Comparison of ENCODE assay signal across 7 cellular contexts in genomic region chr22:20366841-20367240, GRCh38. TPM values are rescaled to one million over a fixed set of nuclear protein-coding genes. Genes with fewer than 3 reads are reported as not detected.
DNase-seq lines count a peak whose midpoint lies in the region; ATAC-seq, FAIRE-seq and TF ChIP-seq lines count a peak whose summit lies in the region.
"Not testable (repeated sequence)": the region's sequence is repeated elsewhere in the genome, so short reads cannot be mapped to it uniquely, and the experiment has no call there.

No MANE protein-coding gene starts in this region.

- H3K79me1 ChIP-seq in IMR-90 (ENCODE audit: low read depth in 1 of 2, low read length in 2 of 2) = not testable (repeated sequence)

- not testable (repeated sequence) for H2AFZ ChIP-seq in IMR-90 (replicated peaks; ENCODE audit: low read length, poor library complexity); K562 (ENCODE audit: low read depth, low read length)

- not testable (repeated sequence) for H3K9me1 ChIP-seq in IMR-90 (ENCODE audit: insufficient read depth, low read length); K562 (ENCODE audit: control insufficient read depth, insufficient read depth, low read length)

- not testable (repeated sequence) for H4K20me1 ChIP-seq in IMR-90 (ENCODE audit: insufficient read depth, low read length); K562 (replicated peaks; ENCODE audit: control insufficient read depth, insufficient read depth, low read length)

- not testable (repeated sequence) for DNase-seq in IMR-90
- peak; percentile 38 for DNase-seq in activated CD8-positive, alpha-beta memory T cell treated with anti-CD3 and anti-CD28 coated beads for 24 hours
- DNase-seq in K562 (ENCODE audit: extremely low read depth in 1 of 4, low spot score in 3 of 4) (peak in 2 of 4 experiments; percentile 12 to 18), endodermal cell (peak; percentile 4), mesenteric fat pad (ENCODE audit: low spot score) (peak; percentile 43), type B pancreatic cell (ENCODE audit: extremely low spot score, unreplicated experiment) (peak; percentile 54), ureter (ENCODE audit: low spot score) (peak; percentile 19)

- TF ChIP-seq EP300 in K562 (IDR thresholded peaks at IDR 0.05; ENCODE audit: low read length) = not testable (repeated sequence)

- H4K5ac ChIP-seq in IMR-90 (ENCODE audit: low read depth, low read length) = not testable (repeated sequence)

- H2BK120ac ChIP-seq in IMR-90 (ENCODE audit: low read depth, low read length) = not testable (repeated sequence)

- H3K56ac ChIP-seq in IMR-90 (ENCODE audit: extremely low read depth, insufficient read depth, low read length) = not testable (repeated sequence)

- CTCF ChIA-PET in IMR-90 (lab: Yijun Ruan, JAX); K562 (lab: Yijun Ruan, JAX; ENCODE audit: low intra/inter-chr PET ratio): not testable (repeated sequence)

- FAIRE-seq in K562 (lab: Jason Lieb, UNC) = not testable (repeated sequence)

- in situ Hi-C loops in IMR-90 (cut with MboI; ENCODE audit: low sequenced_read_pairs); K562 (cut with MboI): not testable (repeated sequence)

- H3K79me2 ChIP-seq in K562 (ENCODE audit: control insufficient read depth, insufficient read depth, low read length) = not testable (repeated sequence)

- not testable (repeated sequence) for H2BK15ac ChIP-seq in IMR-90 (ENCODE audit: low read depth, low read length)

- peak overlapping the region; percentile 29; the same call in 1 of the 2 replicates for H2AK5ac ChIP-seq in IMR-90 (ENCODE audit: low read depth, low read length)

- intact Hi-C loops in IMR-90 (cut with micrococcal nuclease); K562 (cut with micrococcal nuclease): not testable (repeated sequence)

- H3K18ac ChIP-seq in IMR-90 (ENCODE audit: low read depth, low read length) = not testable (repeated sequence)

- not testable (repeated sequence) for H3K4me1 ChIP-seq in IMR-90 (ENCODE audit: control insufficient read depth, insufficient read depth, low read length); K562 (replicated peaks in 1 of 2; ENCODE audit: control insufficient read depth in 2 of 2, insufficient read depth in 2 of 2, low read length in 2 of 2); endodermal cell (ENCODE audit: control insufficient read depth, insufficient read depth, low read length)

- not testable (repeated sequence) for H4K91ac ChIP-seq in IMR-90 (ENCODE audit: insufficient read depth, low read depth, low read length)

- not testable (repeated sequence) for H3K4me3 Mint-ChIP-seq in endodermal cell, type B pancreatic cell

- H3K27ac ChIP-seq in IMR-90 (ENCODE audit: insufficient read depth, low read length); K562 (ENCODE audit: extremely low read depth, low read depth, low read length); endodermal cell (ENCODE audit: low read depth, low read length): not testable (repeated sequence)

- not testable (repeated sequence) for ATAC-seq in IMR-90 (ENCODE audit: low read depth); K562

- H3K23ac ChIP-seq in IMR-90 (ENCODE audit: low read depth, low read length) = not testable (repeated sequence)

- 97% methylated on average over 5 of the region's 9 CpGs; no CpG with 5 or more reads in 1 of the 2 experiments for WGBS in IMR-90 (ENCODE audit: extremely low coverage in 2 of 2, insufficient read length in 1 of 2), 2 experiments
- whole genome bisulfite sequencing in K562 (ENCODE audit: insufficient coverage, low coverage, missing lambda C conversion rate) = under 1% methylated on average over 9 of the region's 9 CpGs
- 93% methylated on average over 9 of the region's 9 CpGs; no CpG with 5 or more reads in 1 of the 2 experiments for WGBS in endodermal cell (ENCODE audit: insufficient coverage in 1 of 2, insufficient read length in 1 of 2), 2 experiments

- H4K8ac ChIP-seq in IMR-90 (ENCODE audit: low read depth in 2 of 2, low read length in 2 of 2) = not testable (repeated sequence)

- POLR2A ChIA-PET in IMR-90 (lab: Charles Lee; ENCODE audit: unreplicated experiment) (interaction anchor here (0.6 kb wide), 1 partner anchor 78 kb away, joined by 5 read pairs; no protein-coding TSS in a partner anchor), K562 (lab: Yijun Ruan, JAX) (interaction anchor here (0.5 to 1.2 kb wide), 2 partner anchors 14 to 359 kb away, joined by 3 read pairs; no protein-coding TSS in a partner anchor)

- H3K27me3 Mint-ChIP-seq in endodermal cell (ENCODE audit: insufficient read depth) = not testable (repeated sequence)
- peaks cover 22% of the 10 kb centered on the region for H3K27me3 Mint-ChIP-seq in type B pancreatic cell

- H3K4ac ChIP-seq in IMR-90 (ENCODE audit: low read depth, low read length) = peak overlapping the region; percentile 35; the same call in 1 of the 2 replicates

- not testable (repeated sequence) for H3K4me1 Mint-ChIP-seq in endodermal cell; type B pancreatic cell (ENCODE audit: unreplicated experiment)

- H3K4me3 ChIP-seq in IMR-90 (ENCODE audit: insufficient read depth, low read depth, low read length); K562; endodermal cell (ENCODE audit: low read length): not testable (repeated sequence)

- not testable (repeated sequence) for H3K9ac ChIP-seq in IMR-90 (ENCODE audit: low read depth, low read length); K562 (ENCODE audit: insufficient read depth in 1 of 2, low read depth in 2 of 2, low read length in 2 of 2); endodermal cell (ENCODE audit: extremely low read depth, low read length, poor library complexity, severe bottlenecking)

- H3K36me3 Mint-ChIP-seq in endodermal cell (ENCODE audit: low read depth); type B pancreatic cell: not testable (repeated sequence)

- not testable (repeated sequence) for H2BK5ac ChIP-seq in IMR-90 (ENCODE audit: low read depth, low read length, poor library complexity, severe bottlenecking)

- not testable (repeated sequence) for TF ChIP-seq CTCF in IMR-90 (conservative IDR thresholded peaks at IDR 0.05; ENCODE audit: low read depth, low read length); K562 (IDR thresholded peaks at IDR 0.05 in 2 of 3, conservative IDR thresholded peaks at IDR 0.05 in 1 of 3; ENCODE audit: insufficient read depth in 2 of 3, low read depth in 1 of 3, low read length in 3 of 3); endodermal cell (conservative IDR thresholded peaks at IDR 0.05); type B pancreatic cell (conservative IDR thresholded peaks at IDR 0.05)

- not testable (repeated sequence) for H3K9me3 Mint-ChIP-seq in endodermal cell, type B pancreatic cell

- dilution Hi-C loops in IMR-90 (cut with HindIII; ENCODE audit: low sequenced_read_pairs, unreplicated experiment) = not testable (repeated sequence)

- not testable (repeated sequence) for H3K27ac Mint-ChIP-seq in endodermal cell, type B pancreatic cell

- H3K27me3 ChIP-seq in IMR-90 (ENCODE audit: control insufficient read depth, insufficient read depth, low read length); endodermal cell (ENCODE audit: control insufficient read depth, insufficient read depth, low read length, poor library complexity, severe bottlenecking): not testable (repeated sequence)
- peaks cover 34 to 54% of the 10 kb centered on the region in 2 experiments for H3K27me3 ChIP-seq in K562 (ENCODE audit: control insufficient read depth in 2 of 2, insufficient read depth in 2 of 2, low read length in 2 of 2)

- H3K4me2 ChIP-seq in IMR-90 (ENCODE audit: low read depth, low read length); K562 (ENCODE audit: insufficient read depth, low read length): not testable (repeated sequence)

- H3K9me3 ChIP-seq in IMR-90 (ENCODE audit: control insufficient read depth, insufficient read depth, low read length); K562 (replicated peaks; ENCODE audit: control insufficient read depth, insufficient read depth, low read depth, low read length); endodermal cell (ENCODE audit: control insufficient read depth, low read length): not testable (repeated sequence)

- not testable (repeated sequence) for H3K14ac ChIP-seq in IMR-90 (replicated peaks; ENCODE audit: low read depth, low read length)

- not testable (repeated sequence) for TF ChIP-seq POLR2A in IMR-90 (IDR thresholded peaks at IDR 0.05; ENCODE audit: low read depth, low read length); K562 (conservative IDR thresholded peaks at IDR 0.05)

- peak overlapping the region; percentile 49; the same call in 1 of the 2 replicates for H2BK20ac ChIP-seq in IMR-90 (ENCODE audit: low read depth, low read length)

- not testable (repeated sequence) for H2AK9ac ChIP-seq in IMR-90 (replicated peaks; ENCODE audit: low read depth, low read length, poor library complexity)

- not testable (repeated sequence) for BruUV-seq in IMR-90 (replicated peaks; lab: Mats Ljungman, UMichigan); K562 (replicated peaks; lab: Mats Ljungman, UMichigan)

- not testable (repeated sequence) for H3K36me3 ChIP-seq in IMR-90 (ENCODE audit: control insufficient read depth, insufficient read depth, low read length); K562 (ENCODE audit: control insufficient read depth, insufficient read depth, low read length); endodermal cell (ENCODE audit: control insufficient read depth, insufficient read depth, low read length)

- TF ChIP-seq RAD21 in IMR-90 (IDR thresholded peaks at IDR 0.05; ENCODE audit: low read length); K562 (CRISPR knock-in tag; conservative IDR thresholded peaks at IDR 0.05 in 1 of 2, IDR thresholded peaks at IDR 0.05 in 1 of 2): not testable (repeated sequence)

RNA-seq across cellular contexts. Expression of gene ZNF74, which starts 27.1 kb away (rescaled TPM):
- total RNA-seq in IMR-90 (2012; rRNA removed) = 6.9 and 7.5 TPM in 2 replicates
- polyA plus RNA-seq in IMR-90 (2012; rRNA removed) = 8.4 TPM in 2 replicates
- polyA plus RNA-seq in IMR-90 (2012; cell fraction: cytosol; rRNA removed) = 5.9 and 10.0 TPM in 2 replicates
- polyA plus RNA-seq in IMR-90 (2012; cell fraction: nucleus; rRNA removed; ENCODE audit: low replicate concordance) = 14.7 and 28.8 TPM in 2 replicates
- total RNA-seq in K562 (2011; cell fraction: chromatin; rRNA removed; ENCODE audit: low replicate concordance) = 36.8 and 68.2 TPM in 2 replicates
- total RNA-seq in K562 (2011; cell fraction: nucleolus; rRNA removed) = 55.4 and 63.2 TPM in 2 replicates
- total RNA-seq in K562 (2011; cell fraction: nucleoplasm; rRNA removed) = 50.2 and 53.7 TPM in 2 replicates
- 49.2 and 56.7 TPM in 2 replicates for total RNA-seq in K562 (2014; rRNA removed)
- 17.4 and 20.5 TPM in 2 replicates for total RNA-seq in K562 (2014; rRNA removed; fragmentation: Illumina TruSeq; extraction: Trizol)
- 31.5 and 32.5 TPM in 2 replicates for total RNA-seq in K562 (2015; rRNA removed; fragmentation: Illumina TruSeq; extraction: Trizol)
- 53.5 and 55.7 TPM in 2 replicates for total RNA-seq in K562 (2021)
- 33.8 and 49.7 TPM in 2 replicates for polyA plus RNA-seq in K562 (2011; rRNA removed)
- polyA plus RNA-seq in K562 (2011; cell fraction: cytosol; rRNA removed) = 56.9 and 67.4 TPM in 2 replicates
- polyA plus RNA-seq in K562 (2011; cell fraction: nucleus; rRNA removed) = 42.8 and 56.1 TPM in 2 replicates
- 31.5 and 39.9 TPM in 2 replicates for polyA plus RNA-seq in K562 (2012)
- 22.8 and 24.5 TPM in 2 replicates for polyA plus RNA-seq in K562 (2014; fragmentation: Illumina TruSeq; extraction: Trizol)
- 1 to 10 TPM; 2.4 to 3.7 TPM for polyA plus RNA-seq in K562 (2014; fragmentation: Nextera tagmentation; extraction: Ambion mirVana)
- polyA plus RNA-seq in K562 (2014; rRNA removed) = 37.1 and 62.8 TPM in 2 replicates
- 32.6 and 33.0 TPM in 2 replicates for polyA minus RNA-seq in K562 (2011; rRNA and poly(A)+ RNA removed)
- 39.3 and 58.2 TPM in 2 replicates for polyA minus RNA-seq in K562 (2011; cell fraction: cytosol; rRNA and poly(A)+ RNA removed)
- 23.6 and 28.3 TPM in 2 replicates for polyA minus RNA-seq in K562 (2011; cell fraction: nucleus; rRNA and poly(A)+ RNA removed)
- total RNA-seq in endodermal cell = 10 to 100 TPM; 36.9 to 41.7 TPM
- 31.7 TPM for polyA plus RNA-seq in endodermal cell (2013, experiment 1 of 2)
- 28.7 TPM for polyA plus RNA-seq in endodermal cell (2013, experiment 2 of 2)
- total RNA-seq in mesenteric fat pad = 5.2 TPM
- 24.6 and 39.5 TPM in 2 replicates for total RNA-seq in type B pancreatic cell (ENCODE audit: low replicate concordance)
- 9.0 TPM for total RNA-seq in ureter

RNA-seq across cellular contexts. Expression of gene DGCR6L, which starts 47.0 kb away (rescaled TPM):
- 65.4 and 68.6 TPM in 2 replicates for total RNA-seq in IMR-90 (2012; rRNA removed)
- 80.4 and 95.2 TPM in 2 replicates for polyA plus RNA-seq in IMR-90 (2012; rRNA removed)
- polyA plus RNA-seq in IMR-90 (2012; cell fraction: cytosol; rRNA removed) = 119 and 128 TPM in 2 replicates
- 30.9 and 64.5 TPM in 2 replicates for polyA plus RNA-seq in IMR-90 (2012; cell fraction: nucleus; rRNA removed; ENCODE audit: low replicate concordance)
- 5.8 and 25.8 TPM in 2 replicates for total RNA-seq in K562 (2011; cell fraction: chromatin; rRNA removed; ENCODE audit: low replicate concordance)
- total RNA-seq in K562 (2011; cell fraction: nucleolus; rRNA removed) = 37.9 and 39.6 TPM in 2 replicates
- total RNA-seq in K562 (2011; cell fraction: nucleoplasm; rRNA removed) = 19.9 and 28.5 TPM in 2 replicates
- 151 and 163 TPM in 2 replicates for total RNA-seq in K562 (2014; rRNA removed)
- 14.1 and 20.0 TPM in 2 replicates for total RNA-seq in K562 (2014; rRNA removed; fragmentation: Illumina TruSeq; extraction: Trizol)
- total RNA-seq in K562 (2015; rRNA removed; fragmentation: Illumina TruSeq; extraction: Trizol) = 78.1 and 78.6 TPM in 2 replicates
- total RNA-seq in K562 (2021) = 95.3 and 101 TPM in 2 replicates
- polyA plus RNA-seq in K562 (2011; rRNA removed) = 51.0 and 88.0 TPM in 2 replicates
- 116 and 204 TPM in 2 replicates for polyA plus RNA-seq in K562 (2011; cell fraction: cytosol; rRNA removed)
- 72.9 and 95.1 TPM in 2 replicates for polyA plus RNA-seq in K562 (2011; cell fraction: nucleus; rRNA removed)
- 80.6 and 161 TPM in 2 replicates for polyA plus RNA-seq in K562 (2012)
- 40.4 and 66.5 TPM in 2 replicates for polyA plus RNA-seq in K562 (2014; fragmentation: Illumina TruSeq; extraction: Trizol)
- 1 to 10 TPM; 3.6 to 8.1 TPM for polyA plus RNA-seq in K562 (2014; fragmentation: Nextera tagmentation; extraction: Ambion mirVana)
- polyA plus RNA-seq in K562 (2014; rRNA removed) = 113 and 117 TPM in 2 replicates
- polyA minus RNA-seq in K562 (2011; rRNA and poly(A)+ RNA removed) = 14.8 and 17.4 TPM in 2 replicates
- 35.4 and 39.9 TPM in 2 replicates for polyA minus RNA-seq in K562 (2011; cell fraction: cytosol; rRNA and poly(A)+ RNA removed)
- polyA minus RNA-seq in K562 (2011; cell fraction: nucleus; rRNA and poly(A)+ RNA removed) = 29.2 and 43.1 TPM in 2 replicates
- 10 to 100 TPM; 51.3 to 53.7 TPM for total RNA-seq in endodermal cell
- 47.1 TPM for polyA plus RNA-seq in endodermal cell (2013, experiment 1 of 2)
- polyA plus RNA-seq in endodermal cell (2013, experiment 2 of 2) = 44.6 TPM
- total RNA-seq in mesenteric fat pad = 25.7 TPM
- total RNA-seq in type B pancreatic cell (ENCODE audit: low replicate concordance) = 35.9 and 46.6 TPM in 2 replicates
- 31.4 TPM for total RNA-seq in ureter
